In the genomic region with DNA sequence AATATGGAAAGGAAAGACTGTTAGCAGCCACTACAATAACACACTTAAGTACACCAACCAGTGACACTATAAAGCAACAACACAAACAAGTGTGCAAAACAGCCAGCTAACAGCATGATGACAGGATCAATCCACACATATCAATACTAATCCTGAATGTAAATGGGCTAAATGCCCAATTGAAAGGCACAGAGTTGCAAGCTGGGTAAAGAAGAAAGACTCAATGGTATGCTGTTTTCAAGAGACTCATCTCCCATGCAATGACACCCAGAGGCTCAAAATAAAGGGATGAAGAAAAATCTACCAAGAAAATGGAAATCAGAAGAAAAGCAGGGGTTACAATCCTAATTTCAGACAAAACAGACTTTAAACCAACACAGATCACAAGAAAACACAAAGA, we compare ENCODE assay signal across 23 cellular contexts.
"Had no signal": no experiment of that assay in that cellular context is flagged by ENCODE, and none has a peak within 500 bp of the region (broad histone marks: within the 10 kb centered on the region; RNA-seq: fewer than 3 reads in every experiment).

No MANE protein-coding gene starts in this region.

- DNase-seq: colonic mucosa; cortex of kidney; dermis blood vessel endothelial cell; dorsolateral prefrontal cortex; effector CD4-positive, alpha-beta T cell; effector CD8-positive, alpha-beta T cell; effector memory CD4-positive, alpha-beta T cell; effector memory CD8-positive, alpha-beta T cell; endodermal cell; erythroblast; esophagus squamous epithelium; foreskin fibroblast; foreskin keratinocyte; foreskin melanocyte; gastrocnemius medialis; glutamatergic neuron; head of caudate nucleus; heart left ventricle; heart right ventricle had no signal

- H3K36me3 ChIP-seq: colonic mucosa, esophagus muscularis mucosa, esophagus squamous epithelium, gastrocnemius medialis, gastroesophageal sphincter, heart left ventricle, heart right ventricle had no signal

- H3K27ac ChIP-seq: colonic mucosa, coronary artery, dorsolateral prefrontal cortex, epithelial cell of prostate, esophagus muscularis mucosa, esophagus squamous epithelium, foreskin keratinocyte, gastrocnemius medialis, gastroesophageal sphincter, heart left ventricle, heart right ventricle had no signal

- H3K9me3 ChIP-seq: colonic mucosa, gastrocnemius medialis had no signal

- H3K4me3 ChIP-seq: colonic mucosa, coronary artery, dorsolateral prefrontal cortex, esophagus muscularis mucosa, esophagus squamous epithelium, gastrocnemius medialis, gastroesophageal sphincter, heart left ventricle, heart right ventricle had no signal

- H3K4me1 ChIP-seq: colonic mucosa, esophagus muscularis mucosa, esophagus squamous epithelium, foreskin keratinocyte, gastrocnemius medialis, gastroesophageal sphincter, heart left ventricle, heart right ventricle had no signal
